ENCODE assay signal across 2 cellular contexts in genomic region chr5:94674841-94675382, GRCh38.
TF ChIP-seq lines count a peak whose summit lies in the region.

No MANE protein-coding gene starts in this region.

TF ChIP-seq in IMR-90, 13 proteins besides CTCF, POLR2A, EP300 and RAD21:
- TF ChIP-seq, protein P1, sequence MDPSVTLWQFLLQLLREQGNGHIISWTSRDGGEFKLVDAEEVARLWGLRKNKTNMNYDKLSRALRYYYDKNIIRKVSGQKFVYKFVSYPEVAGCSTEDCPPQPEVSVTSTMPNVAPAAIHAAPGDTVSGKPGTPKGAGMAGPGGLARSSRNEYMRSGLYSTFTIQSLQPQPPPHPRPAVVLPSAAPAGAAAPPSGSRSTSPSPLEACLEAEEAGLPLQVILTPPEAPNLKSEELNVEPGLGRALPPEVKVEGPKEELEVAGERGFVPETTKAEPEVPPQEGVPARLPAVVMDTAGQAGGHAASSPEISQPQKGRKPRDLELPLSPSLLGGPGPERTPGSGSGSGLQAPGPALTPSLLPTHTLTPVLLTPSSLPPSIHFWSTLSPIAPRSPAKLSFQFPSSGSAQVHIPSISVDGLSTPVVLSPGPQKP (IDR thresholded peaks at IDR 0.05; ENCODE audit: borderline replicate concordance, low read depth, low read length) = no peak
- TF ChIP-seq MAFK (IDR thresholded peaks at IDR 0.05; ENCODE audit: low read depth, low read length) = no peak

TF ChIP-seq in K562, 482 proteins besides CTCF, POLR2A, EP300 and RAD21:
- no peak for TF ChIP-seq ZNF699 (CRISPR knock-in tag; IDR thresholded peaks at IDR 0.05; ENCODE audit: insufficient replicate concordance)
- peak; percentile 19; the same call in 1 of the 2 replicates for TF ChIP-seq CBFA2T2 (conservative IDR thresholded peaks at IDR 0.05)
- no peak for TF ChIP-seq TFE3 (CRISPR knock-in tag; IDR thresholded peaks at IDR 0.05)
- TF ChIP-seq SAFB2 (IDR thresholded peaks at IDR 0.05; ENCODE audit: borderline replicate concordance, low read depth, low read length, severe bottlenecking) = no peak
- TF ChIP-seq CGGBP1 (CRISPR knock-in tag; IDR thresholded peaks at IDR 0.05) = no peak
- TF ChIP-seq RFX1 (IDR thresholded peaks at IDR 0.05) = no peak
- TF ChIP-seq ZNF445 (CRISPR knock-in tag; IDR thresholded peaks at IDR 0.05; ENCODE audit: low read depth) = no peak
- TF ChIP-seq NFIX (CRISPR knock-in tag; IDR thresholded peaks at IDR 0.05; ENCODE audit: low read depth) = peak; percentile 67
- no peak for TF ChIP-seq MEF2A (IDR thresholded peaks at IDR 0.05; ENCODE audit: control insufficient read depth, low read depth, low read length)
- peak; percentile 90 for TF ChIP-seq NFIC (IDR thresholded peaks at IDR 0.05)
- TF ChIP-seq, protein P2, sequence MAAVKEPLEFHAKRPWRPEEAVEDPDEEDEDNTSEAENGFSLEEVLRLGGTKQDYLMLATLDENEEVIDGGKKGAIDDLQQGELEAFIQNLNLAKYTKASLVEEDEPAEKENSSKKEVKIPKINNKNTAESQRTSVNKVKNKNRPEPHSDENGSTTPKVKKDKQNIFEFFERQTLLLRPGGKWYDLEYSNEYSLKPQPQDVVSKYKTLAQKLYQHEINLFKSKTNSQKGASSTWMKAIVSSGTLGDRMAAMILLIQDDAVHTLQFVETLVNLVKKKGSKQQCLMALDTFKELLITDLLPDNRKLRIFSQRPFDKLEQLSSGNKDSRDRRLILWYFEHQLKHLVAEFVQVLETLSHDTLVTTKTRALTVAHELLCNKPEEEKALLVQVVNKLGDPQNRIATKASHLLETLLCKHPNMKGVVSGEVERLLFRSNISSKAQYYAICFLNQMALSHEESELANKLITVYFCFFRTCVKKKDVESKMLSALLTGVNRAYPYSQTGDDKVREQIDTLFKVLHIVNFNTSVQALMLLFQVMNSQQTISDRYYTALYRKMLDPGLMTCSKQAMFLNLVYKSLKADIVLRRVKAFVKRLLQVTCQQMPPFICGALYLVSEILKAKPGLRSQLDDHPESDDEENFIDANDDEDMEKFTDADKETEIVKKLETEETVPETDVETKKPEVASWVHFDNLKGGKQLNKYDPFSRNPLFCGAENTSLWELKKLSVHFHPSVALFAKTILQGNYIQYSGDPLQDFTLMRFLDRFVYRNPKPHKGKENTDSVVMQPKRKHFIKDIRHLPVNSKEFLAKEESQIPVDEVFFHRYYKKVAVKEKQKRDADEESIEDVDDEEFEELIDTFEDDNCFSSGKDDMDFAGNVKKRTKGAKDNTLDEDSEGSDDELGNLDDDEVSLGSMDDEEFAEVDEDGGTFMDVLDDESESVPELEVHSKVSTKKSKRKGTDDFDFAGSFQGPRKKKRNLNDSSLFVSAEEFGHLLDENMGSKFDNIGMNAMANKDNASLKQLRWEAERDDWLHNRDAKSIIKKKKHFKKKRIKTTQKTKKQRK (IDR thresholded peaks at IDR 0.05; ENCODE audit: borderline replicate concordance, low read depth, low read length) = no peak
- no peak for TF ChIP-seq ZBTB26 (CRISPR knock-in tag; IDR thresholded peaks at IDR 0.05)
- no peak for TF ChIP-seq ZNF175 (CRISPR knock-in tag; IDR thresholded peaks at IDR 0.05; ENCODE audit: low read depth)
- TF ChIP-seq CBFA2T3 (IDR thresholded peaks at IDR 0.05) = peak; percentile 25
- TF ChIP-seq STAG1 (CRISPR knock-in tag; IDR thresholded peaks at IDR 0.05; ENCODE audit: borderline replicate concordance) = no peak
- peak; percentile 25; the same call in 1 of the 2 replicates for TF ChIP-seq FOSL1 (tag; conservative IDR thresholded peaks at IDR 0.05)
- no peak for TF ChIP-seq ZNF311 (CRISPR knock-in tag; IDR thresholded peaks at IDR 0.05)
